1 cellular context compared by ENCODE assay signal in the genomic region with DNA sequence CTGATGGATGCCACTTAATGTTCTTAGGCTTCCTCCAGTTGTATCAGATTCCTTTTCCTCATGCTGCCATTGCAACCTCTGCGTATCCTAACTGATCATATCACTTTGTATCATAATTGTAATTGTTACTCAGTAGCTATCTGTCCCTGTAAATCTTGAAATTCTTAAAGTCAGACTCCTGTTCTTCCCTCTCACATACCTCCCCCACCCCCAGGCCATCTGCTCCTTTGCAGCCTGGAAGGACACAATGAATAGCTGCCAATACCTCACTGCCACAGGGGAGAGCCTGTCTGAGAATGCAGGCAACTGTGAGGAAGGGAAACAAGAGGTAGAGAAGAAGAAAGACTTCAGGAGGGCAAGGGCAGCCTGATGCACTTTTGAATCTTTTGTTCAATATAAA.
TF ChIP-seq lines count a peak whose summit lies in the region.

No MANE protein-coding gene starts in this region.

TF ChIP-seq in WTC11, 78 proteins besides CTCF, POLR2A, EP300 and RAD21 (continued from another document):
- TF ChIP-seq, protein P1, sequence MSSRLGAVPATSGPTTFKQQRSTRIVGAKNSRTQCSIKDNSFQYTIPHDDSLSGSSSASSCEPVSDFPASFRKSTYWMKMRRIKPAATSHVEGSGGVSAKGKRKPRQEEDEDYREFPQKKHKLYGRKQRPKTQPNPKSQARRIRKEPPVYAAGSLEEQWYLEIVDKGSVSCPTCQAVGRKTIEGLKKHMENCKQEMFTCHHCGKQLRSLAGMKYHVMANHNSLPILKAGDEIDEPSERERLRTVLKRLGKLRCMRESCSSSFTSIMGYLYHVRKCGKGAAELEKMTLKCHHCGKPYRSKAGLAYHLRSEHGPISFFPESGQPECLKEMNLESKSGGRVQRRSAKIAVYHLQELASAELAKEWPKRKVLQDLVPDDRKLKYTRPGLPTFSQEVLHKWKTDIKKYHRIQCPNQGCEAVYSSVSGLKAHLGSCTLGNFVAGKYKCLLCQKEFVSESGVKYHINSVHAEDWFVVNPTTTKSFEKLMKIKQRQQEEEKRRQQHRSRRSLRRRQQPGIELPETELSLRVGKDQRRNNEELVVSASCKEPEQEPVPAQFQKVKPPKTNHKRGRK (CRISPR knock-in tag; IDR thresholded peaks at IDR 0.05; ENCODE audit: borderline replicate concordance), result no peak
- TF ChIP-seq, protein P2, sequence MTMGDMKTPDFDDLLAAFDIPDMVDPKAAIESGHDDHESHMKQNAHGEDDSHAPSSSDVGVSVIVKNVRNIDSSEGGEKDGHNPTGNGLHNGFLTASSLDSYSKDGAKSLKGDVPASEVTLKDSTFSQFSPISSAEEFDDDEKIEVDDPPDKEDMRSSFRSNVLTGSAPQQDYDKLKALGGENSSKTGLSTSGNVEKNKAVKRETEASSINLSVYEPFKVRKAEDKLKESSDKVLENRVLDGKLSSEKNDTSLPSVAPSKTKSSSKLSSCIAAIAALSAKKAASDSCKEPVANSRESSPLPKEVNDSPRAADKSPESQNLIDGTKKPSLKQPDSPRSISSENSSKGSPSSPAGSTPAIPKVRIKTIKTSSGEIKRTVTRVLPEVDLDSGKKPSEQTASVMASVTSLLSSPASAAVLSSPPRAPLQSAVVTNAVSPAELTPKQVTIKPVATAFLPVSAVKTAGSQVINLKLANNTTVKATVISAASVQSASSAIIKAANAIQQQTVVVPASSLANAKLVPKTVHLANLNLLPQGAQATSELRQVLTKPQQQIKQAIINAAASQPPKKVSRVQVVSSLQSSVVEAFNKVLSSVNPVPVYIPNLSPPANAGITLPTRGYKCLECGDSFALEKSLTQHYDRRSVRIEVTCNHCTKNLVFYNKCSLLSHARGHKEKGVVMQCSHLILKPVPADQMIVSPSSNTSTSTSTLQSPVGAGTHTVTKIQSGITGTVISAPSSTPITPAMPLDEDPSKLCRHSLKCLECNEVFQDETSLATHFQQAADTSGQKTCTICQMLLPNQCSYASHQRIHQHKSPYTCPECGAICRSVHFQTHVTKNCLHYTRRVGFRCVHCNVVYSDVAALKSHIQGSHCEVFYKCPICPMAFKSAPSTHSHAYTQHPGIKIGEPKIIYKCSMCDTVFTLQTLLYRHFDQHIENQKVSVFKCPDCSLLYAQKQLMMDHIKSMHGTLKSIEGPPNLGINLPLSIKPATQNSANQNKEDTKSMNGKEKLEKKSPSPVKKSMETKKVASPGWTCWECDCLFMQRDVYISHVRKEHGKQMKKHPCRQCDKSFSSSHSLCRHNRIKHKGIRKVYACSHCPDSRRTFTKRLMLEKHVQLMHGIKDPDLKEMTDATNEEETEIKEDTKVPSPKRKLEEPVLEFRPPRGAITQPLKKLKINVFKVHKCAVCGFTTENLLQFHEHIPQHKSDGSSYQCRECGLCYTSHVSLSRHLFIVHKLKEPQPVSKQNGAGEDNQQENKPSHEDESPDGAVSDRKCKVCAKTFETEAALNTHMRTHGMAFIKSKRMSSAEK (CRISPR knock-in tag; IDR thresholded peaks at IDR 0.05; ENCODE audit: borderline replicate concordance), result no peak
- TF ChIP-seq TEAD4 (CRISPR knock-in tag; IDR thresholded peaks at IDR 0.05), result no peak
